ENCODE assay signal across 20 cellular contexts in the genomic region with DNA sequence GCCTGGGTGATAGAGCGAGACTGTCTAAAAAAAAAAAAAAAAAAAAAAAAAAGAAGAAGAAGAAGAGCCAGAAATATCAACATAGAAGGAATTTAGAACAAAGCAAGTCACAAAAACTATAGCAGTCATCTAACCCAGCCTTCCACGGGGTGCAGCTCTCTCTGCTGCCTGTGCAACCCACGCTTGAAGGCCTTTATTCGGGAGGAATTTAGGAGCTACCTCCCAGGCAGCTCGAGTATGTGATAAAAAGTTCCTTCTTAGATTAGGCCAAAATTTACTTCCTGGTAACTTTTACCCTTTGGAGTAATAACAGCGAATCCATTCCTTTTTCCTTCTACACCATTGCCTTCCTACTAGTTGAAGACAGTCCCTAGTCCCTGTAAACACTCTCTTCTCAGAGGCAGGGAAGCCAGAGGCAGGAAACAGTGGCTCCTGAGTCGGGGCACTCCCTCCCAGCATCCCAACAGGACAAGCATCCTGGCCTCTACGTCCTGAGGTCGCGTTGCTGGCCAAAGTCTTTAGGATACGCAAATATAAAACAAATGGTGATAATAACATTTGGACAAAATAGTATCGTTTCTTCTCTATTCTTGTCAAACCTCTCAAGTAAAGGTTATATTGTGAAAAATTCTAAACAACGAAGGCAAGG.
"Had no signal": no experiment of that assay in that cellular context is flagged by ENCODE, and none has a peak within 500 bp of the region (broad histone marks: within the 10 kb centered on the region; RNA-seq: fewer than 3 reads in every experiment).

No MANE protein-coding gene starts in this region.

- ATAC-seq: natural killer cell treated with Interleukin-12 subunit alpha and Interleukin-12 subunit beta and Interleukin-15 and Interleukin-18, amount 100 ng/mL, for 72 hours; right cardiac atrium; T-helper 17 cell had no signal

- H3K4me3 Mint-ChIP-seq: activated CD4-positive, alpha-beta memory T cell treated with anti-CD3 and anti-CD28 coated beads for 36 hours; activated naive CD8-positive, alpha-beta T cell treated with anti-CD3 and anti-CD28 coated beads for 36 hours; memory B cell; natural killer cell treated with Interleukin-12 subunit alpha and Interleukin-12 subunit beta and Interleukin-15 and Interleukin-18, amount 100 ng/mL, for 72 hours; stimulated activated naive CD8-positive, alpha-beta T cell treated with anti-CD3 and anti-CD28 coated beads, Interleukin-15, Interleukin-2, amounts not matched to agents 100 ng/mL and 50 ng/mL, for 24 hours; T-helper 17 cell had no signal

- H3K9me3 ChIP-seq: thyroid gland had no signal

- H3K4me3 ChIP-seq: thyroid gland had no signal

- H3K4me1 ChIP-seq: parathyroid adenoma, thyroid gland had no signal

- H3K27ac ChIP-seq: parathyroid adenoma, thyroid gland had no signal

- H3K79me2 ChIP-seq: parathyroid adenoma had no signal

- FAIRE-seq: endometrium, keratinocyte had no signal

- H3K9ac ChIP-seq: parathyroid adenoma had no signal

- H3K36me3 ChIP-seq: thyroid gland had no signal

- H3K27me3 ChIP-seq: thyroid gland had no signal

- H3K9me3 Mint-ChIP-seq: activated CD4-positive, alpha-beta memory T cell treated with anti-CD3 and anti-CD28 coated beads for 36 hours; activated naive CD8-positive, alpha-beta T cell treated with anti-CD3 and anti-CD28 coated beads for 36 hours; memory B cell; natural killer cell treated with Interleukin-12 subunit alpha and Interleukin-12 subunit beta and Interleukin-15 and Interleukin-18, amount 100 ng/mL, for 72 hours; stimulated activated naive CD8-positive, alpha-beta T cell treated with anti-CD3 and anti-CD28 coated beads, Interleukin-15, Interleukin-2, amounts not matched to agents 100 ng/mL and 50 ng/mL, for 24 hours had no signal

- H3K36me3 Mint-ChIP-seq: activated CD4-positive, alpha-beta memory T cell treated with anti-CD3 and anti-CD28 coated beads for 36 hours; activated naive CD8-positive, alpha-beta T cell treated with anti-CD3 and anti-CD28 coated beads for 36 hours; memory B cell; natural killer cell treated with Interleukin-12 subunit alpha and Interleukin-12 subunit beta and Interleukin-15 and Interleukin-18, amount 100 ng/mL, for 72 hours had no signal

- H3K4me1 Mint-ChIP-seq: activated naive CD8-positive, alpha-beta T cell treated with anti-CD3 and anti-CD28 coated beads for 36 hours; memory B cell; T-helper 17 cell had no signal

- DNase-seq: activated CD4-positive, alpha-beta memory T cell treated with anti-CD3 and anti-CD28 coated beads for 36 hours; activated CD4-positive, alpha-beta T cell treated with anti-CD3 and anti-CD28 coated beads for 48 hours; activated naive CD4-positive, alpha-beta T cell treated with Interleukin-2 at 50 U/mL for 16 hours; activated naive CD8-positive, alpha-beta T cell treated with anti-CD3 and anti-CD28 coated beads for 36 hours; activated T-cell treated with anti-CD3 and anti-CD28 coated beads, Interleukin-2, amount 50 U/mL, for 48 hours; cerebellar nuclear complex; cortex of kidney; foreskin melanocyte; left colon; right cardiac atrium; stimulated activated CD4-positive, alpha-beta T cell treated with anti-CD3 and anti-CD28 coated beads, Interleukin-1b, Interleukin-23, amount 100 ng/mL, for 48 hours; substantia nigra; T-helper 17 cell; thyroid gland had no signal

- H2AFZ ChIP-seq: parathyroid adenoma had no signal

- H3K27ac Mint-ChIP-seq: activated CD4-positive, alpha-beta memory T cell treated with anti-CD3 and anti-CD28 coated beads for 36 hours; activated naive CD8-positive, alpha-beta T cell treated with anti-CD3 and anti-CD28 coated beads for 36 hours; memory B cell; natural killer cell treated with Interleukin-12 subunit alpha and Interleukin-12 subunit beta and Interleukin-15 and Interleukin-18, amount 100 ng/mL, for 72 hours; stimulated activated naive CD8-positive, alpha-beta T cell treated with anti-CD3 and anti-CD28 coated beads, Interleukin-15, Interleukin-2, amounts not matched to agents 100 ng/mL and 50 ng/mL, for 24 hours; T-helper 17 cell had no signal

- H3K27me3 Mint-ChIP-seq: activated CD4-positive, alpha-beta memory T cell treated with anti-CD3 and anti-CD28 coated beads for 36 hours; activated naive CD8-positive, alpha-beta T cell treated with anti-CD3 and anti-CD28 coated beads for 36 hours; natural killer cell treated with Interleukin-12 subunit alpha and Interleukin-12 subunit beta and Interleukin-15 and Interleukin-18, amount 100 ng/mL, for 72 hours; stimulated activated naive CD8-positive, alpha-beta T cell treated with anti-CD3 and anti-CD28 coated beads, Interleukin-15, Interleukin-2, amounts not matched to agents 100 ng/mL and 50 ng/mL, for 24 hours; T-helper 17 cell had no signal
